ENCODE assay signal across 14 cellular contexts in the genomic region with DNA sequence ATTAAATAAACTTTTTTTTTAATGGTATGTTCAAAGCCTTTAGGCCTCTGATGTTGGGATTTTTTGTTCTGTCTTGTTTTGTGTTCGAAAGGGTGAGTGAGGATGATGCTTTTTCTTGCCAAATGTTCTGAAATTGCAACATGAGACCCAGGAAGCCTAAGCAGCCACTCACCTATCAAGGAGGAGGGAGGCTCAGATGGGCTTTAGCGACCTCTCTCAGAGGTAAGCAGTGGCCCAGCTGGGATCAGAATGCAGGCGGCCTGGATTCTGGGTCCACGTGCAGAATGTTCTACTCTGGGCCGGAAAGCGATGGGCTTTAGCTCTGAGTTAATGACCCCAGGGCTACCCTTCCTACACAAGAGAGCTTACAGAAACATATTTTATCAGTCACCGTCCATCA.
DNase-seq lines count a peak whose midpoint lies in the region; ATAC-seq and TF ChIP-seq lines count a peak whose summit lies in the region.
"Had no signal": no experiment of that assay in that cellular context is flagged by ENCODE, and none has a peak within 500 bp of the region (broad histone marks: within the 10 kb centered on the region; RNA-seq: fewer than 3 reads in every experiment).

No MANE protein-coding gene starts in this region.

- 79% methylated on average over 6 of the region's 7 CpGs for WGBS in mesenchymal stem cell

- H3K27ac ChIP-seq in GM23338 (ENCODE audit: low read depth) (no peak overlapping the region), RWPE1 (peak overlapping the region; percentile 36; the same call in 1 of the 2 replicates), caudate nucleus (ENCODE audit: low read depth, low read length) (peak overlapping the region; percentile 52), mesenchymal stem cell (ENCODE audit: low read length, poor library complexity, severe bottlenecking) (no peak overlapping the region)
- H3K27ac ChIP-seq in CD8-positive, alpha-beta T cell (ENCODE audit: low read depth, low read length), result no peak overlapping the region

- H3K9me2 ChIP-seq in GM23338 (ENCODE audit: insufficient read depth), result no peaks in the 10 kb centered on the region

- H3K27me3 Mint-ChIP-seq in GM23338 (ENCODE audit: insufficient read depth, low read depth, poor library complexity), result peaks cover 8% of the 10 kb centered on the region
- peaks cover 6% of the 10 kb centered on the region for H3K27me3 Mint-ChIP-seq in CD8-positive, alpha-beta T cell (ENCODE audit: low read depth)

- H2BK120ac ChIP-seq in mesenchymal stem cell (ENCODE audit: low read depth, low read length), result no peak overlapping the region

- TF ChIP-seq CTCF in GM23338 (conservative IDR thresholded peaks at IDR 0.05; ENCODE audit: low read depth in 2 of 2), result no peak
- TF ChIP-seq CTCF in RWPE1 (conservative IDR thresholded peaks at IDR 0.05; ENCODE audit: low read depth), result no peak
- TF ChIP-seq CTCF in CD8-positive, alpha-beta T cell (IDR thresholded peaks at IDR 0.05), result no peak

- peaks cover 48% of the 10 kb centered on the region for H3K4me1 Mint-ChIP-seq in GM23338
- no peaks in the 10 kb centered on the region for H3K4me1 Mint-ChIP-seq in CD8-positive, alpha-beta T cell (ENCODE audit: low read depth)
- H3K4me1 Mint-ChIP-seq: CD14-positive monocyte; CD8-positive, alpha-beta memory T cell had no signal

- H3K9ac ChIP-seq in mesenchymal stem cell (ENCODE audit: low read length), result no peak overlapping the region

- H3K27ac Mint-ChIP-seq in GM23338, result no peak overlapping the region
- H3K27ac Mint-ChIP-seq in CD8-positive, alpha-beta T cell, result no peak overlapping the region
- H3K27ac Mint-ChIP-seq: CD14-positive monocyte had no signal

- H3K79me2 ChIP-seq in GM23338 (replicated peaks; ENCODE audit: insufficient read depth), result no peaks in the 10 kb centered on the region

- no peak overlapping the region for H3K23ac ChIP-seq in mesenchymal stem cell (ENCODE audit: low read length in 2 of 2)

- CTCF ChIA-PET in RWPE1 (lab: Yijun Ruan, JAX), result interaction anchor here (0.6 kb wide), 1 partner anchor 22 kb away, joined by 3 read pairs; no protein-coding TSS in a partner anchor
- CTCF ChIA-PET in CD8-positive, alpha-beta T cell (lab: Charles Lee), result no interaction called here

- no peak overlapping the region for H4K91ac ChIP-seq in mesenchymal stem cell (ENCODE audit: low read length)

- H3F3A ChIP-seq in GM23338 (replicated peaks; ENCODE audit: low read depth), result no peaks in the 10 kb centered on the region

- POLR2A ChIA-PET in RWPE1 (lab: Yijun Ruan, JAX; ENCODE audit: low non-redundant PET), result no interaction called here
- POLR2A ChIA-PET in CD8-positive, alpha-beta T cell (lab: Charles Lee), result no interaction called here

- peaks cover 18% of the 10 kb centered on the region for H3K79me1 ChIP-seq in mesenchymal stem cell (replicated peaks; ENCODE audit: low read length, poor library complexity, severe bottlenecking)

- DNase-seq in GM23338 (ENCODE audit: low spot score) (no peak), RWPE1 (ENCODE audit: low spot score) (no peak), caudate nucleus (lab: John Stamatoyannopoulos, UW) (no peak), mesenchymal stem cell (no peak), midbrain (lab: John Stamatoyannopoulos, UW) (no peak)
- no peak for DNase-seq in CD8-positive, alpha-beta T cell
- DNase-seq: Caco-2; CD8-positive, alpha-beta memory T cell; DMS53; GF-D8 had no signal

- H2BK5ac ChIP-seq in mesenchymal stem cell (ENCODE audit: low read depth, low read length, poor library complexity, severe bottlenecking), result no peak overlapping the region

- peaks cover 28% of the 10 kb centered on the region for H3K4me1 ChIP-seq in GM23338 (ENCODE audit: insufficient read depth)
- H3K4me1 ChIP-seq in mesenchymal stem cell (ENCODE audit: control insufficient read depth, insufficient read depth, low read depth, low read length), result peaks cover 16% of the 10 kb centered on the region
- H3K4me1 ChIP-seq in CD8-positive, alpha-beta T cell (ENCODE audit: insufficient read depth, low read length), result no peaks in the 10 kb centered on the region

- H2BK12ac ChIP-seq in mesenchymal stem cell (ENCODE audit: low read length in 2 of 2), result peak overlapping the region in 1 of 2 experiments; percentile 47

- H2AFZ ChIP-seq in GM23338 (peak overlapping the region; percentile 61; the same call in 1 of the 2 replicates), mesenchymal stem cell (ENCODE audit: low read depth, low read length) (no peak overlapping the region)

- no peaks in the 10 kb centered on the region for H4K20me1 ChIP-seq in GM23338 (replicated peaks; ENCODE audit: insufficient read depth)

- H3K36me3 ChIP-seq in GM23338 (ENCODE audit: insufficient read depth) (no peaks in the 10 kb centered on the region), mesenchymal stem cell (ENCODE audit: control insufficient read depth in 1 of 2, insufficient read depth in 2 of 2, low read depth in 1 of 2, low read length in 2 of 2) (peaks cover 0 to 3% of the 10 kb centered on the region in 2 experiments)
- H3K36me3 ChIP-seq in CD8-positive, alpha-beta T cell (ENCODE audit: insufficient read depth, low read length), result no peaks in the 10 kb centered on the region

- H3K9me3 Mint-ChIP-seq in GM23338, result peaks cover 4% of the 10 kb centered on the region; the same call in 1 of the 3 replicates
- H3K9me3 Mint-ChIP-seq in CD8-positive, alpha-beta T cell, result no peaks in the 10 kb centered on the region

- H3K4ac ChIP-seq in mesenchymal stem cell (ENCODE audit: low read depth in 1 of 2, low read length in 2 of 2), result no peak overlapping the region

- H3K4me2 ChIP-seq in GM23338, result no peak overlapping the region; the same call in 1 of the 2 replicates
- no peak overlapping the region for H3K4me2 ChIP-seq in mesenchymal stem cell (ENCODE audit: low read length, poor library complexity, severe bottlenecking)
- H3K4me2 ChIP-seq: A549 had no signal

- no peaks in the 10 kb centered on the region for H3K27me3 ChIP-seq in GM23338 (ENCODE audit: insufficient read depth)
- H3K27me3 ChIP-seq in mesenchymal stem cell (ENCODE audit: control insufficient read depth in 1 of 2, insufficient read depth in 1 of 2, low read length in 2 of 2), result no peaks in the 10 kb centered on the region
- no peaks in the 10 kb centered on the region for H3K27me3 ChIP-seq in CD8-positive, alpha-beta T cell (ENCODE audit: insufficient read depth, low read length)

- H3K4me3 Mint-ChIP-seq in GM23338, result no peak overlapping the region
- H3K4me3 Mint-ChIP-seq in CD8-positive, alpha-beta T cell, result no peak overlapping the region
- H3K4me3 Mint-ChIP-seq: CD14-positive monocyte; CD8-positive, alpha-beta memory T cell had no signal

- H3K4me3 ChIP-seq in GM23338, result no peak overlapping the region
- H3K4me3 ChIP-seq in mesenchymal stem cell (ENCODE audit: insufficient read depth in 1 of 2, low read depth in 1 of 2, low read length in 2 of 2), result no peak overlapping the region
- H3K4me3 ChIP-seq in CD8-positive, alpha-beta T cell (ENCODE audit: low read depth, low read length), result no peak overlapping the region
- H3K4me3 ChIP-seq: A549 had no signal

- peak overlapping the region; percentile 79 for H2AK5ac ChIP-seq in mesenchymal stem cell (ENCODE audit: low read length, severe bottlenecking)

- H2BK15ac ChIP-seq in mesenchymal stem cell (ENCODE audit: low read depth, poor library complexity, severe bottlenecking), result no peak overlapping the region

- no peak overlapping the region for H3K14ac ChIP-seq in mesenchymal stem cell (ENCODE audit: low read length in 2 of 2)

- intact Hi-C loops in CD8-positive, alpha-beta T cell (cut with DNase I, micrococcal nuclease), result no loop called here

- H3K36me3 Mint-ChIP-seq in GM23338 (ENCODE audit: low read depth), result peaks cover 3% of the 10 kb centered on the region; the same call in 2 of the 3 replicates
- H3K36me3 Mint-ChIP-seq in CD8-positive, alpha-beta T cell, result no peaks in the 10 kb centered on the region
- H3K36me3 Mint-ChIP-seq: CD14-positive monocyte; CD8-positive, alpha-beta memory T cell had no signal

- peak; percentile 47; the same call in 2 of the 3 replicates for ATAC-seq in GM23338
- ATAC-seq in HG03045 (IDR thresholded peaks at IDR 0.05; ENCODE audit: unreplicated experiment), result no peak
- ATAC-seq in CD8-positive, alpha-beta T cell, result no peak
- ATAC-seq: A549, HCT116 had no signal

- H4K8ac ChIP-seq in mesenchymal stem cell (ENCODE audit: low read length), result no peak overlapping the region

- no peaks in the 10 kb centered on the region for H3K9me3 ChIP-seq in mesenchymal stem cell (ENCODE audit: control insufficient read depth, low read length)
- H3K9me3 ChIP-seq in CD8-positive, alpha-beta T cell (ENCODE audit: low read length), result no peaks in the 10 kb centered on the region
- H3K9me3 ChIP-seq: A549, Caco-2 had no signal

- H3K18ac ChIP-seq in mesenchymal stem cell (ENCODE audit: low read depth in 1 of 2, low read length in 2 of 2), result no peak overlapping the region

TF ChIP-seq in GM23338, 12 proteins besides CTCF, POLR2A, EP300 and RAD21 (continues in another document):
- no peak for TF ChIP-seq EZH2 (IDR thresholded peaks at IDR 0.05; ENCODE audit: low read depth, unreplicated experiment)
- no peak for TF ChIP-seq NANOG (IDR thresholded peaks at IDR 0.05; ENCODE audit: borderline replicate concordance)
- TF ChIP-seq CREB1 (CRISPR knock-in tag; IDR thresholded peaks at IDR 0.05; ENCODE audit: low read depth), result no peak
- TF ChIP-seq POLR2AphosphoS5 (IDR thresholded peaks at IDR 0.05; ENCODE audit: low read depth), result no peak
- TF ChIP-seq STAT1 (IDR thresholded peaks at IDR 0.05; ENCODE audit: unreplicated experiment), result no peak
- TF ChIP-seq, protein P1, sequence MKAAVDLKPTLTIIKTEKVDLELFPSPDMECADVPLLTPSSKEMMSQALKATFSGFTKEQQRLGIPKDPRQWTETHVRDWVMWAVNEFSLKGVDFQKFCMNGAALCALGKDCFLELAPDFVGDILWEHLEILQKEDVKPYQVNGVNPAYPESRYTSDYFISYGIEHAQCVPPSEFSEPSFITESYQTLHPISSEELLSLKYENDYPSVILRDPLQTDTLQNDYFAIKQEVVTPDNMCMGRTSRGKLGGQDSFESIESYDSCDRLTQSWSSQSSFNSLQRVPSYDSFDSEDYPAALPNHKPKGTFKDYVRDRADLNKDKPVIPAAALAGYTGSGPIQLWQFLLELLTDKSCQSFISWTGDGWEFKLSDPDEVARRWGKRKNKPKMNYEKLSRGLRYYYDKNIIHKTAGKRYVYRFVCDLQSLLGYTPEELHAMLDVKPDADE (IDR thresholded peaks at IDR 0.05), result no peak

Comparison
In these comparisons a context has a peak if more than half of its experiments do, and no peak if none do; other contexts are left out.
1. H3K27ac ChIP-seq: peak in RWPE1 (single experiment) and caudate nucleus (single experiment); none in GM23338 (single experiment), mesenchymal stem cell (single experiment) and CD8-positive, alpha-beta T cell (single experiment).